In the genomic region with DNA sequence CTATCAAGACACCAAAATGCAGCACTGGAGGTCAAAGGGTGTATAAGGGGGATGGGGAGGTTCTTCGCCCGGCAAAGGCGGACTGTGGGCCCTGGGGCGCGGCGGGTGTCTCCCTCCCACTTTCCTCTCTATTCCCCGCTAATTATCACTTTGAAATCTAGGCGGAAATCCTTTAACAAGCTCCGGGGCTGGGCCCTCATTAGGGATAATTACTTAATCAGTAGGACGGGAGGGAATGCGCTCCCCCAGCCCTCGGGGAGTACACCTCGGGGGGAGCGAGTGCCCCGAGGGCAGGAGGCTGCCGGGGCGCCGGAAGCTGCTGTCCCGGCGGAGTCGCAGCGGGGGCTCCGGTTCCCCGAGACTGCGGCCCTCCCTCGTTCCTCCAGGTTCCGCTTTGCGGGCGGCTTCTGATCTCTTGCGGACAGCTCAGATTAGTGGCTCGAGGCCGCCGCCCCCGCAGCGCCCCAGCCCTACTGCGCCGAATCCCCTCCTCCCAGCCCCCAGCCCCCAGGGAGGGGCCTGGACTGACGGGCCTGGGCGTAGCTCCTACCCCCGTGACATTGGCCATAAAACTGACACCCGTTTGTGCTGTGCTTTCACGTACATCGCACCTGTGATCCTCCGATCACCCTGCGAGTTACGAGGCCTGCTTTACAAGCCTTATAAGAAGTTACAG, we compare ENCODE assay signal across 8 cellular contexts. TPM values are rescaled to one million over a fixed set of nuclear protein-coding genes. Genes with fewer than 3 reads are reported as not detected.
DNase-seq lines count a peak whose midpoint lies in the region; ATAC-seq and TF ChIP-seq lines count a peak whose summit lies in the region.

No MANE protein-coding gene starts in this region.

- H3K36me3 ChIP-seq in skeletal muscle tissue (ENCODE audit: control insufficient read depth in 3 of 3, insufficient read depth in 3 of 3, low read length in 3 of 3) (peaks cover 0 to 2% (median 0%) of the 10 kb centered on the region in 3 donors), MG63 (no peaks in the 10 kb centered on the region)

- DNase-seq in amniotic epithelial cell (ENCODE audit: low read depth) (peak; percentile 13), MG63 (no peak), foreskin melanocyte (no peak)

- no peak for TF ChIP-seq CTCF in GM12875 (IDR thresholded peaks at IDR 0.05; ENCODE audit: borderline replicate concordance, insufficient read depth, low read depth, low read length)

- H3K27me3 ChIP-seq in skeletal muscle tissue (ENCODE audit: control insufficient read depth in 3 of 3, insufficient read depth in 3 of 3, low read length in 3 of 3) (peaks cover 0 to 7% (median 5%) of the 10 kb centered on the region in 3 donors), MG63 (no peaks in the 10 kb centered on the region)

- H3K4me3 ChIP-seq in GM12875 (ENCODE audit: low read depth, low read length) = peak overlapping the region; percentile 45
- H3K4me3 ChIP-seq in iPS-11a (ENCODE audit: low read depth, low read length) = peak overlapping the region; percentile 41
- peak overlapping the region; percentile 42 to 72 (median 67) for H3K4me3 ChIP-seq in skeletal muscle tissue (ENCODE audit: low read length in 3 of 3)
- no peak overlapping the region for H3K4me3 ChIP-seq in MG63

- peaks cover 81% of the 10 kb centered on the region for H3K27me3 Mint-ChIP-seq in T-helper 1 cell treated with Interleukin-12 subunit alpha and Interleukin-12 subunit beta and Interleukin-4 antibody, amounts not matched to agents 30 μg/mL and 1 μg/mL, for 36 hours (ENCODE audit: low read depth)

- H3K36me3 Mint-ChIP-seq in T-helper 1 cell treated with Interleukin-12 subunit alpha and Interleukin-12 subunit beta and Interleukin-4 antibody, amounts not matched to agents 30 μg/mL and 1 μg/mL, for 36 hours (ENCODE audit: low read depth) = no peaks in the 10 kb centered on the region

- H3K27ac Mint-ChIP-seq in T-helper 1 cell treated with Interleukin-12 subunit alpha and Interleukin-12 subunit beta and Interleukin-4 antibody, amounts not matched to agents 30 μg/mL and 1 μg/mL, for 36 hours = no peak overlapping the region

- H3K4me3 Mint-ChIP-seq in T-helper 1 cell treated with Interleukin-12 subunit alpha and Interleukin-12 subunit beta and Interleukin-4 antibody, amounts not matched to agents 30 μg/mL and 1 μg/mL, for 36 hours = peak overlapping the region; percentile 64

- peak; percentile 68 for ATAC-seq in HG03342 (IDR thresholded peaks at IDR 0.05; ENCODE audit: unreplicated experiment)

- peak overlapping the region; percentile 51 to 74 (median 68) for H3K9ac ChIP-seq in skeletal muscle tissue (ENCODE audit: low read depth in 1 of 3, low read length in 3 of 3)

- H3K4me1 ChIP-seq in skeletal muscle tissue (ENCODE audit: control insufficient read depth in 3 of 3, insufficient read depth in 3 of 3, low read length in 3 of 3) = peaks cover 7 to 19% (median 13%) of the 10 kb centered on the region in 3 donors

- H3K4me1 Mint-ChIP-seq in T-helper 1 cell treated with Interleukin-12 subunit alpha and Interleukin-12 subunit beta and Interleukin-4 antibody, amounts not matched to agents 30 μg/mL and 1 μg/mL, for 36 hours (ENCODE audit: low read depth) = peaks cover 8% of the 10 kb centered on the region

- H3K9me3 ChIP-seq in skeletal muscle tissue (ENCODE audit: control insufficient read depth in 3 of 3, low read length in 3 of 3) (no peaks in the 10 kb centered on the region), MG63 (no peaks in the 10 kb centered on the region)

- H3K27ac ChIP-seq in skeletal muscle tissue (ENCODE audit: low read depth, low read length) = peak overlapping the region; percentile 49

- no peaks in the 10 kb centered on the region for H3K9me3 Mint-ChIP-seq in T-helper 1 cell treated with Interleukin-12 subunit alpha and Interleukin-12 subunit beta and Interleukin-4 antibody, amounts not matched to agents 30 μg/mL and 1 μg/mL, for 36 hours

RNA-seq across cellular contexts. Expression of gene MUCL3, which starts 14.7 kb away (rescaled TPM):
- total RNA-seq in skeletal muscle tissue = not detected
- total RNA-seq in MG63 (2014; rRNA removed; shearing (Covaris generic); ENCODE audit: low replicate concordance) = not detected in 2 replicates

RNA-seq across cellular contexts. Expression of gene SFTA2, which starts 23.5 kb away (rescaled TPM):
- not detected for total RNA-seq in skeletal muscle tissue
- not detected in 2 replicates for total RNA-seq in MG63 (2014; rRNA removed; shearing (Covaris generic); ENCODE audit: low replicate concordance)

RNA-seq across cellular contexts. Expression of gene MUC21, which starts 28.0 kb away (rescaled TPM):
- not detected for total RNA-seq in skeletal muscle tissue
- not detected in 2 replicates for total RNA-seq in MG63 (2014; rRNA removed; shearing (Covaris generic); ENCODE audit: low replicate concordance)

RNA-seq across cellular contexts. Expression of gene VARS2, which starts 41.5 kb away (rescaled TPM):
- total RNA-seq in skeletal muscle tissue = 12.5 TPM
- total RNA-seq in MG63 (2014; rRNA removed; shearing (Covaris generic); ENCODE audit: low replicate concordance) = 10.7 and 23.6 TPM in 2 replicates

RNA-seq across cellular contexts. Expression of gene GTF2H4, which starts 47.5 kb away (rescaled TPM):
- 7.3 TPM for total RNA-seq in skeletal muscle tissue
- 18.8 and 26.4 TPM in 2 replicates for total RNA-seq in MG63 (2014; rRNA removed; shearing (Covaris generic); ENCODE audit: low replicate concordance)
